2 cellular contexts compared by ENCODE assay signal in genomic region chr5:34563951-34564705, GRCh38.
TF ChIP-seq lines count a peak whose summit lies in the region.

No MANE protein-coding gene starts in this region.

TF ChIP-seq in IMR-90, 13 proteins besides CTCF, POLR2A, EP300 and RAD21 (continued from another document):
- TF ChIP-seq ELK1 (IDR thresholded peaks at IDR 0.05; ENCODE audit: borderline replicate concordance, low read depth, low read length) (no peak), FOS (IDR thresholded peaks at IDR 0.05; ENCODE audit: low read depth, low read length) (no peak), MXI1 (IDR thresholded peaks at IDR 0.05; ENCODE audit: borderline replicate concordance, low read depth, low read length) (no peak), CHD1 (IDR thresholded peaks at IDR 0.05; ENCODE audit: low read depth, low read length) (no peak), MAZ (IDR thresholded peaks at IDR 0.05; ENCODE audit: borderline replicate concordance, low read depth, low read length) (no peak), MAFK (IDR thresholded peaks at IDR 0.05; ENCODE audit: low read depth, low read length) (no peak), USF2 (IDR thresholded peaks at IDR 0.05; ENCODE audit: low read depth, low read length) (no peak), SMC3 (IDR thresholded peaks at IDR 0.05; ENCODE audit: low read depth, low read length) (no peak)

TF ChIP-seq in HEK293T, 16 proteins besides CTCF, POLR2A, EP300 and RAD21 (continued from another document):
- TF ChIP-seq PKNOX1 (IDR thresholded peaks at IDR 0.05) (no peak), FOXM1 (IDR thresholded peaks at IDR 0.05; ENCODE audit: borderline replicate concordance) (no peak)
